ENCODE assay signal across 30 cellular contexts in the genomic region with DNA sequence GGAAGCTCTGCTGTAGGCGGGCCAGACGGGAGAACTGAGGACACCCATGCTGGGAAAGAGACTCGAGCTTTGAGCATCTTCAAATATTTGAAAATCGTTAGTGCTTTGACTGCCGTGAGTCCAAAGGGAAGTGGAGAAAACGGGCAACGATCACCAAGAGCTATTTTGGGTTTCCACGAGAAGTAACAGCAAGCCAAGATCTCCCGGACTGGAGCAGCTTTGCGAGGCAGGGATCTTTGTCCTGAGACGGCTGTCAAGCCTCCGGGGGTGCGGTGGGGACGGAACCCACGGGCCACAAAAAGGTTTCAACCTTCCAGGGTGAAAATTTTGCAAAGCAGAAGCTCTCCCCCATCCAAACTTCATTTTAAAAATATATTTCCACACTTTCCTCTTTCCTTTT.
A peak's percentile ranks its signal among the peaks of the same experiment; 100 is the strongest.
DNase-seq lines count a peak whose midpoint lies in the region; TF ChIP-seq lines count a peak whose summit lies in the region.
"Had no signal": no experiment of that assay in that cellular context is flagged by ENCODE, and none has a peak within 500 bp of the region (broad histone marks: within the 10 kb centered on the region; RNA-seq: fewer than 3 reads in every experiment).

No MANE protein-coding gene starts in this region.

- H3K36me3 Mint-ChIP-seq in osteocyte (ENCODE audit: unreplicated experiment): no peaks in the 10 kb centered on the region
- H3K36me3 Mint-ChIP-seq: IgD-negative memory B cell, natural killer cell had no signal

- no peak overlapping the region for H3K4me3 Mint-ChIP-seq in osteocyte (ENCODE audit: unreplicated experiment)
- H3K4me3 Mint-ChIP-seq: activated CD4-positive, alpha-beta T cell treated with anti-CD3 and anti-CD28 coated beads for 36 hours; activated naive CD8-positive, alpha-beta T cell treated with anti-CD3 and anti-CD28 coated beads, Interleukin-2, amount 50 U/mL, for 24 hours; activated T-cell treated with anti-CD3 and anti-CD28 coated beads, Interleukin-2, amount 50 U/mL, for 24 hours; B cell; central memory CD8-positive, alpha-beta T cell; IgD-negative memory B cell; natural killer cell; stimulated activated naive CD8-positive, alpha-beta T cell treated with anti-CD3 and anti-CD28 coated beads, Interleukin-15, Interleukin-2, amounts not matched to agents 100 ng/mL and 50 ng/mL, for 24 hours had no signal

- H3K27ac ChIP-seq in Peyer's patch: no peak overlapping the region
- H3K27ac ChIP-seq: ovary, PC-9, thyroid gland had no signal

- H3K9me3 ChIP-seq in Peyer's patch: no peaks in the 10 kb centered on the region
- H3K9me3 ChIP-seq: mucosa of descending colon, ovary, thyroid gland had no signal

- no peak for TF ChIP-seq POLR2A in Peyer's patch (IDR thresholded peaks at IDR 0.05)

- H3K27ac Mint-ChIP-seq in osteocyte (ENCODE audit: unreplicated experiment): no peak overlapping the region
- H3K27ac Mint-ChIP-seq: activated CD4-positive, alpha-beta T cell treated with anti-CD3 and anti-CD28 coated beads for 36 hours; activated naive CD8-positive, alpha-beta T cell treated with anti-CD3 and anti-CD28 coated beads, Interleukin-2, amount 50 U/mL, for 24 hours; activated T-cell treated with anti-CD3 and anti-CD28 coated beads, Interleukin-2, amount 50 U/mL, for 24 hours; B cell; natural killer cell; stimulated activated naive CD8-positive, alpha-beta T cell treated with anti-CD3 and anti-CD28 coated beads, Interleukin-15, Interleukin-2, amounts not matched to agents 100 ng/mL and 50 ng/mL, for 24 hours had no signal

- TF ChIP-seq CTCF in Peyer's patch (IDR thresholded peaks at IDR 0.05) (no peak), osteocyte (IDR thresholded peaks at IDR 0.05) (no peak)

- peaks cover 0 to 6% (median 0%) of the 10 kb centered on the region in 4 donors for H3K4me1 ChIP-seq in Peyer's patch

- no peaks in the 10 kb centered on the region for H3K27me3 Mint-ChIP-seq in osteocyte (ENCODE audit: unreplicated experiment)
- H3K27me3 Mint-ChIP-seq: activated CD4-positive, alpha-beta T cell treated with anti-CD3 and anti-CD28 coated beads for 36 hours; stimulated activated naive CD8-positive, alpha-beta T cell treated with anti-CD3 and anti-CD28 coated beads, Interleukin-15, Interleukin-2, amounts not matched to agents 100 ng/mL and 50 ng/mL, for 24 hours had no signal

- peaks cover 14% of the 10 kb centered on the region for H3K9me3 Mint-ChIP-seq in osteocyte (ENCODE audit: unreplicated experiment)
- H3K9me3 Mint-ChIP-seq: activated naive CD8-positive, alpha-beta T cell treated with anti-CD3 and anti-CD28 coated beads, Interleukin-2, amount 50 U/mL, for 24 hours; activated T-cell treated with anti-CD3 and anti-CD28 coated beads, Interleukin-2, amount 50 U/mL, for 24 hours; central memory CD8-positive, alpha-beta T cell; IgD-negative memory B cell; natural killer cell; stimulated activated naive CD8-positive, alpha-beta T cell treated with anti-CD3 and anti-CD28 coated beads, Interleukin-15, Interleukin-2, amounts not matched to agents 100 ng/mL and 50 ng/mL, for 24 hours had no signal

- DNase-seq in activated effector memory CD4-positive, alpha-beta T cell treated with anti-CD3 and anti-CD28 coated beads, Interleukin-2, amount 50 U/mL, for 16 hours: peak; percentile 24
- no peak for DNase-seq in activated effector memory CD4-positive, alpha-beta T cell treated with Interleukin-2 at 50 U/mL for 16 hours
- DNase-seq in Peyer's patch (peak in 2 of 3 donors; percentile 12 to 27), osteocyte (ENCODE audit: extremely low spot score, unreplicated experiment) (peak; percentile 72), ureter (ENCODE audit: low spot score) (peak; percentile 34), NCI-H1436 treated with DMSO at 0.1 percent for 48 hours (lab: John Stamatoyannopoulos, UW) (no peak), HuH-7 (ENCODE audit: low spot score) (no peak)
- DNase-seq in stimulated activated CD4-positive, alpha-beta T cell treated with anti-CD3 and anti-CD28 coated beads, Interleukin-4, amount 100 ng/mL, for 1 hour: no peak
- DNase-seq: ACHN; activated CD4-positive, alpha-beta T cell treated with anti-CD3 and anti-CD28 coated beads for 36 hours; activated naive CD4-positive, alpha-beta T cell; activated naive CD8-positive, alpha-beta T cell treated with anti-CD3 and anti-CD28 coated beads, Interleukin-2, amount 50 U/mL, for 24 hours; dermis blood vessel endothelial cell; GOT3; hippocampal formation; NCI-H1105; NCI-H2029; NCI-H526; PC-9; thyroid gland had no signal

- H3K4me1 Mint-ChIP-seq in osteocyte (ENCODE audit: unreplicated experiment): no peaks in the 10 kb centered on the region
- H3K4me1 Mint-ChIP-seq: activated CD4-positive, alpha-beta T cell treated with anti-CD3 and anti-CD28 coated beads for 36 hours; activated naive CD8-positive, alpha-beta T cell treated with anti-CD3 and anti-CD28 coated beads, Interleukin-2, amount 50 U/mL, for 24 hours; B cell; central memory CD8-positive, alpha-beta T cell; IgD-negative memory B cell; natural killer cell had no signal

- H3K36me3 ChIP-seq in Peyer's patch: no peaks in the 10 kb centered on the region
- H3K36me3 ChIP-seq: ovary, thyroid gland had no signal

- H3K27me3 ChIP-seq in Peyer's patch: no peaks in the 10 kb centered on the region
- H3K27me3 ChIP-seq: ovary, thyroid gland had no signal

- no peak overlapping the region for H3K4me3 ChIP-seq in Peyer's patch
- H3K4me3 ChIP-seq: GM12878, mucosa of descending colon, ovary, PC-9, skin epidermis, thyroid gland had no signal

Comparison
In these comparisons a context has a peak if more than half of its experiments do, and no peak if none do; other contexts are left out.
1. DNase-seq: peak in activated effector memory CD4-positive, alpha-beta T cell treated with anti-CD3 and anti-CD28 coated beads, Interleukin-2, amount 50 U/mL, for 16 hours (single experiment), Peyer's patch (2 of 3), osteocyte (single experiment) and ureter (single experiment); none in activated effector memory CD4-positive, alpha-beta T cell treated with Interleukin-2 at 50 U/mL for 16 hours (single experiment), stimulated activated CD4-positive, alpha-beta T cell treated with anti-CD3 and anti-CD28 coated beads, Interleukin-4, amount 100 ng/mL, for 1 hour (single experiment), NCI-H1436 treated with DMSO at 0.1 percent for 48 hours (single experiment) and HuH-7 (single experiment).